In genomic region chr9:92140074-92140753, GRCh38 we compare ENCODE assay signal across 8 cellular contexts. TPM values are rescaled to one million over a fixed set of nuclear protein-coding genes. Genes with fewer than 3 reads are reported as not detected.
DNase-seq lines count a peak whose midpoint lies in the region; FAIRE-seq and TF ChIP-seq lines count a peak whose summit lies in the region.

No MANE protein-coding gene starts in this region.

- H4K12ac ChIP-seq in trophoblast cell (ENCODE audit: low read depth, low read length), result no peak overlapping the region

- no peak overlapping the region for H3K14ac ChIP-seq in trophoblast cell (ENCODE audit: low read length)

- H3K9me3 ChIP-seq in trophoblast cell (ENCODE audit: insufficient read depth, low read depth, low read length) (no peaks in the 10 kb centered on the region), transverse colon (no peaks in the 10 kb centered on the region)

- no peak overlapping the region for H3K9ac ChIP-seq in trophoblast cell (ENCODE audit: low read length)

- no peak for TF ChIP-seq POLR2A in transverse colon (IDR thresholded peaks at IDR 0.05)

- TF ChIP-seq EP300 in transverse colon (IDR thresholded peaks at IDR 0.05; ENCODE audit: low read depth), result no peak

- H3K23ac ChIP-seq in trophoblast cell (ENCODE audit: low read length), result no peak overlapping the region

- no peak overlapping the region for H2BK12ac ChIP-seq in trophoblast cell (ENCODE audit: low read length)

- H4K8ac ChIP-seq in trophoblast cell (ENCODE audit: low read depth, low read length), result no peak overlapping the region

- no peak overlapping the region for H2AFZ ChIP-seq in trophoblast cell (ENCODE audit: insufficient read depth, low read length, poor library complexity)

- no peak overlapping the region for H3K4ac ChIP-seq in trophoblast cell (ENCODE audit: low read depth, low read length)

- no peak overlapping the region for H3K18ac ChIP-seq in trophoblast cell (ENCODE audit: low read length)

- in situ Hi-C loops in transverse colon (cut with MboI; ENCODE audit: low pct_ligation_motif_present in 1 of 4, low pct_unique_long_range_greater_than_20kb in 1 of 4, low sequenced_read_pairs in 3 of 4), result loop anchor here (25.0 kb wide), 4 partner anchors 97 to 647 kb away; no protein-coding TSS in a partner anchor

- peak overlapping the region; percentile 88 for H4K91ac ChIP-seq in trophoblast cell (ENCODE audit: low read depth, low read length)

- intact Hi-C loops in transverse colon (cut with DNase I; ENCODE audit: low total_unique reads), result no loop called here

- H3K27me3 ChIP-seq in trophoblast cell (ENCODE audit: insufficient read depth, low read length) (no peaks in the 10 kb centered on the region), transverse colon (peaks cover 23% of the 10 kb centered on the region)

- TF ChIP-seq CTCF in 22Rv1 (IDR thresholded peaks at IDR 0.05), result peak; percentile 83
- TF ChIP-seq CTCF in transverse colon (IDR thresholded peaks at IDR 0.05), result peak; percentile 82 to 95 (median 92)

- H2BK5ac ChIP-seq in trophoblast cell (ENCODE audit: low read depth, low read length, poor library complexity), result no peak overlapping the region

- no peak overlapping the region for H2BK120ac ChIP-seq in trophoblast cell (ENCODE audit: insufficient read depth, low read length, poor library complexity)

- peak overlapping the region; percentile 53 for H3K4me2 ChIP-seq in trophoblast cell (ENCODE audit: low read length)

- DNase-seq in GM18507 (ENCODE audit: extremely low spot score, insufficient read length, low read depth) (peak; percentile 56), KG1 (lab: John Stamatoyannopoulos, UW) (peak; percentile 39), SIG-M5 (lab: John Stamatoyannopoulos, UW) (peak; percentile 2), activated gamma-delta T cell (lab: John Stamatoyannopoulos, UW) (peak; percentile 24), foreskin melanocyte (peak; percentile 45), trophoblast cell (peak; percentile 76 to 89), transverse colon (peak; percentile 78)

- H3K27ac ChIP-seq in 22Rv1 (no peak overlapping the region), trophoblast cell (ENCODE audit: low read depth, low read length) (no peak overlapping the region), transverse colon (no peak overlapping the region)

- WGBS in trophoblast cell (ENCODE audit: extremely low coverage, insufficient coverage, insufficient read length), result no CpG with 5 or more reads among the region's 16 CpGs
- 27% methylated on average over 6 of the region's 16 CpGs; no CpG with 5 or more reads in 1 of the 2 donors for WGBS in transverse colon (ENCODE audit: low coverage in 1 of 2), 2 donors

- peak; percentile 73 for FAIRE-seq in GM18507 (lab: Jason Lieb, UNC)

- H3K79me2 ChIP-seq in trophoblast cell (ENCODE audit: control insufficient read depth, insufficient read depth, low read length, poor library complexity), result peaks cover 7% of the 10 kb centered on the region

- H3K4me3 ChIP-seq in trophoblast cell (ENCODE audit: low read depth, low read length) (no peak overlapping the region), transverse colon (peak overlapping the region in 1 of 4 donors; percentile 40)

- H3K36me3 ChIP-seq in trophoblast cell (ENCODE audit: control insufficient read depth in 1 of 2, insufficient read depth in 2 of 2, low read length in 2 of 2) (no peaks in the 10 kb centered on the region), transverse colon (no peaks in the 10 kb centered on the region)

- H3K79me1 ChIP-seq in trophoblast cell (ENCODE audit: low read length), result peaks cover 14% of the 10 kb centered on the region

- H3K4me1 ChIP-seq in trophoblast cell (ENCODE audit: control insufficient read depth in 1 of 2, insufficient read depth in 2 of 2, low read length in 2 of 2), result peaks cover 5 to 15% of the 10 kb centered on the region in 2 experiments
- H3K4me1 ChIP-seq in transverse colon, result peaks cover 0 to 15% (median 8%) of the 10 kb centered on the region in 4 donors

- no peak overlapping the region for H2AK5ac ChIP-seq in trophoblast cell (ENCODE audit: low read length)

RNA-seq across cellular contexts. Expression of gene SPTLC1, which starts 25.0 kb away (rescaled TPM):
- polyA plus RNA-seq in trophoblast cell (2013), result 91.7 and 94.4 TPM in 2 replicates
- total RNA-seq in transverse colon, result 100 to 1,000 TPM in 3 of 4 donors, 10 to 100 TPM in 1; 36.7 to 160 (median 112) TPM

Comparison
In these comparisons a context has a peak if more than half of its experiments do, and no peak if none do; other contexts are left out.
1. DNase-seq: peak in every context shown above with its lines; median percentile 82 in trophoblast cell; 78 in transverse colon; 56 in GM18507; 45 in foreskin melanocyte; 39 in KG1; 24 in activated gamma-delta T cell; 2 in SIG-M5.